ENCODE assay signal across 7 cellular contexts in genomic region chr1:56803561-56804156, GRCh38. TPM values are rescaled to one million over a fixed set of nuclear protein-coding genes. Genes with fewer than 3 reads are reported as not detected.
DNase-seq lines count a peak whose midpoint lies in the region; ATAC-seq, FAIRE-seq and TF ChIP-seq lines count a peak whose summit lies in the region.

No MANE protein-coding gene starts in this region.

- H3K4me3 ChIP-seq in GM23338 (no peak overlapping the region), bronchial epithelial cell (ENCODE audit: low read depth, low read length) (no peak overlapping the region), pancreas (no peak overlapping the region)

- no peaks in the 10 kb centered on the region for H3K27me3 Mint-ChIP-seq in GM23338 (ENCODE audit: insufficient read depth, low read depth, poor library complexity)

- H3K79me2 ChIP-seq in GM23338 (replicated peaks; ENCODE audit: insufficient read depth): no peaks in the 10 kb centered on the region

- no peaks in the 10 kb centered on the region for H3K27me3 ChIP-seq in GM23338 (ENCODE audit: insufficient read depth)
- peaks cover 1% of the 10 kb centered on the region for H3K27me3 ChIP-seq in bronchial epithelial cell (ENCODE audit: control insufficient read depth, insufficient read depth, low read length)
- H3K27me3 ChIP-seq in pancreas: no peaks in the 10 kb centered on the region

- H3K9me3 Mint-ChIP-seq in GM23338: no peaks in the 10 kb centered on the region

- peak; percentile 99 for ATAC-seq in GM23338
- peak; percentile 50 to 85 (median 79) for ATAC-seq in pancreas

- no peak overlapping the region for H3K4me3 Mint-ChIP-seq in GM23338

- H3K36me3 ChIP-seq in GM23338 (ENCODE audit: insufficient read depth) (no peaks in the 10 kb centered on the region), bronchial epithelial cell (ENCODE audit: control insufficient read depth, insufficient read depth, low read length) (no peaks in the 10 kb centered on the region), pancreas (no peaks in the 10 kb centered on the region)

- no peaks in the 10 kb centered on the region for H3K4me1 ChIP-seq in GM23338 (ENCODE audit: insufficient read depth)
- H3K4me1 ChIP-seq in pancreas: no peaks in the 10 kb centered on the region

- H3K9me3 ChIP-seq in pancreas: no peaks in the 10 kb centered on the region

- no peaks in the 10 kb centered on the region; the same call in 1 of the 2 replicates for H4K20me1 ChIP-seq in GM23338 (replicated peaks; ENCODE audit: insufficient read depth)

- no peaks in the 10 kb centered on the region for H3F3A ChIP-seq in GM23338 (replicated peaks; ENCODE audit: low read depth)

- DNase-seq in GM03348 (ENCODE audit: low spot score) (peak; percentile 43), GM23338 (ENCODE audit: low spot score) (peak; percentile 85), NCI-H2029 treated with DMSO at 0.1 percent for 48 hours (lab: John Stamatoyannopoulos, UW) (peak; percentile 80), bronchial epithelial cell (ENCODE audit: low read depth) (peak; percentile 37), pancreas (peak in 2 of 6 donors; percentile 28 to 46), DMS79 treated with DMSO at 0.1 percent for 48 hours (lab: John Stamatoyannopoulos, UW) (no peak)
- no peak for DNase-seq in activated CD4-positive, alpha-beta T cell treated with anti-CD3 and anti-CD28 coated beads, Interleukin-2, amount 50 U/mL, for 4 hours

- intact Hi-C loops in pancreas (cut with DNase I): no loop called here

- H3K36me3 Mint-ChIP-seq in GM23338 (ENCODE audit: low read depth): no peaks in the 10 kb centered on the region

- no peaks in the 10 kb centered on the region for H3K4me1 Mint-ChIP-seq in GM23338

- FAIRE-seq in bronchial epithelial cell (lab: Jason Lieb, UNC) (no peak), pancreas (lab: Jason Lieb, UNC) (no peak)

- 47 to 59% methylated on average over 5 of the region's 5 CpGs for WGBS in pancreas, 2 donors

- TF ChIP-seq CTCF in GM23338 (conservative IDR thresholded peaks at IDR 0.05; ENCODE audit: low read depth in 2 of 2) (peak; percentile 69 to 95), bronchial epithelial cell (IDR thresholded peaks at IDR 0.05; ENCODE audit: insufficient read depth, low read length, severe bottlenecking) (peak; percentile 68), pancreas (IDR thresholded peaks at IDR 0.05) (peak in 2 of 4 donors; percentile 22 to 29)

- no peak overlapping the region for H3K4me2 ChIP-seq in GM23338

- H2AFZ ChIP-seq in GM23338: no peak overlapping the region

- H3K9me2 ChIP-seq in GM23338 (ENCODE audit: insufficient read depth): no peaks in the 10 kb centered on the region

- H3K27ac ChIP-seq in GM23338 (ENCODE audit: low read depth) (no peak overlapping the region), pancreas (no peak overlapping the region)

- H3K27ac Mint-ChIP-seq in GM23338: no peak overlapping the region

TF ChIP-seq in GM23338, 12 proteins besides CTCF, POLR2A, EP300 and RAD21:
- 0 out of 2 replicates have a peak, but pooled peaks have one; percentile 23 for TF ChIP-seq CREB1 (CRISPR knock-in tag; IDR thresholded peaks at IDR 0.05; ENCODE audit: low read depth)
- no peak for TF ChIP-seq JUNB (IDR thresholded peaks at IDR 0.05; ENCODE audit: unreplicated experiment)

RNA-seq across cellular contexts. Expression of gene FYB2, which starts 15.5 kb away (rescaled TPM):
- total RNA-seq in GM23338 (2014; rRNA removed; shearing (Covaris generic)): not detected in 2 replicates
- polyA plus RNA-seq in GM23338 (2016; fragmentation: Nextera tagmentation; extraction: Ambion mirVana) (0.39 TPM in 1 of 2 replicates, not detected in the other), pancreas (1 to 10 TPM; 3.2 to 6.3 TPM)
- total RNA-seq in bronchial epithelial cell (0.13 TPM in 1 of 2 replicates, not detected in the other), pancreas (1 to 10 TPM in 4 of 6 donors, under 1 TPM in 2; 0.44 to 2.3 (median 1.1) TPM)

RNA-seq across cellular contexts. Expression of gene C8A, which starts 50.9 kb away (rescaled TPM):
- not detected in 2 replicates for total RNA-seq in GM23338 (2014; rRNA removed; shearing (Covaris generic))
- polyA plus RNA-seq in GM23338 (2016; fragmentation: Nextera tagmentation; extraction: Ambion mirVana): not detected in 2 replicates
- total RNA-seq in bronchial epithelial cell: not detected in 2 replicates
- under 1 TPM in 4 of 6 donors, not detected in 2; 0.08 to 0.38 (median 0.11) TPM for total RNA-seq in pancreas
- polyA plus RNA-seq in pancreas: not detected

Comparison
In these comparisons a context has a peak if more than half of its experiments do, and no peak if none do; other contexts are left out.
1. DNase-seq: peak in GM03348 (single experiment), GM23338 (single experiment), NCI-H2029 treated with DMSO at 0.1 percent for 48 hours (single experiment) and bronchial epithelial cell (single experiment); none in DMS79 treated with DMSO at 0.1 percent for 48 hours (single experiment) and activated CD4-positive, alpha-beta T cell treated with anti-CD3 and anti-CD28 coated beads, Interleukin-2, amount 50 U/mL, for 4 hours (0 of 2).